Comparison of ENCODE assay signal across 22 cellular contexts in the genomic region with DNA sequence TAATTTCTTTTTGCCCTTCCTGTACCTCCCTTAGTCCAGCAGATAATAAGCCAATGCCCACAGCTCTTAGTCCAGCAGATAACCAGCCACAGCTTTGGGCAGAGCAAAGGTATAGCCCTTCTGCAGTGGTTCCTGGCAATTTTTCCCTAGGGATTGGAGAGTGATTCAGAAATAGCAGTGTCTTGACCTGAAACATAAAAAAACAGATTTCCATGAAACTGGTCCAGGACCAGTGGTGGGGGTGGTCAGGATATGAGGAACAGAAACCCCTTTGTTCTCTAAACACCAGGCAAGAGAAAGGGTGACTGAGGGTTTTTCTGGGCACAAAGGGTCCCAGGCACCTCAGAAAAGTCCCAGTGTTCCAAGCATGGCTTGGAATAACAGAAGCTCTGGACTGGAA.
"Had no signal": no experiment of that assay in that cellular context is flagged by ENCODE, and none has a peak within 500 bp of the region (broad histone marks: within the 10 kb centered on the region; RNA-seq: fewer than 3 reads in every experiment).

No MANE protein-coding gene starts in this region.

- DNase-seq: activated CD4-positive, alpha-beta T cell treated with anti-CD3 and anti-CD28 coated beads, Interleukin-2, amount 10 ng/mL, durations not matched to agents 7 days and 5 days; activated CD8-positive, alpha-beta T cell treated with anti-CD3 and anti-CD28 coated beads, Interleukin-2, amount 10 ng/mL, durations not matched to agents 7 days and 5 days; activated naive CD4-positive, alpha-beta T cell treated with Interleukin-2 at 50 U/mL for 16 hours; activated naive CD8-positive, alpha-beta T cell treated with anti-CD3 and anti-CD28 coated beads, Interleukin-2, amount 10 ng/mL, durations not matched to agents 7 days and 5 days; activated T-cell treated with anti-CD3 and anti-CD28 coated beads, Interleukin-2, amount 50 U/mL, for 24 hours; erythroblast; heart right ventricle; kidney glomerular epithelial cell; left ventricle myocardium inferior; mammary epithelial cell; midbrain; retina; stimulated activated naive CD8-positive, alpha-beta T cell treated with anti-CD3 and anti-CD28 coated beads, Interleukin-15, Interleukin-2, amounts not matched to agents 100 U/mL and 50 U/mL, for 24 hours; substantia nigra; T-helper 9 cell had no signal

- H3K4me1 Mint-ChIP-seq: activated CD4-positive, alpha-beta T cell treated with anti-CD3 and anti-CD28 coated beads, Interleukin-2, amount 10 ng/mL, durations not matched to agents 7 days and 5 days; activated naive CD8-positive, alpha-beta T cell treated with anti-CD3 and anti-CD28 coated beads, Interleukin-2, amount 10 ng/mL, durations not matched to agents 7 days and 5 days; central memory CD8-positive, alpha-beta T cell had no signal

- H3K36me3 ChIP-seq: heart right ventricle, left ventricle myocardium inferior, tibial nerve, vagina had no signal

- FAIRE-seq: endometrium had no signal

- H3K4me3 Mint-ChIP-seq: activated CD4-positive, alpha-beta T cell treated with anti-CD3 and anti-CD28 coated beads, Interleukin-2, amount 10 ng/mL, durations not matched to agents 7 days and 5 days; activated CD8-positive, alpha-beta T cell treated with anti-CD3 and anti-CD28 coated beads, Interleukin-2, amount 10 ng/mL, durations not matched to agents 7 days and 5 days; activated naive CD8-positive, alpha-beta T cell treated with anti-CD3 and anti-CD28 coated beads, Interleukin-2, amount 10 ng/mL, durations not matched to agents 7 days and 5 days; activated T-cell treated with anti-CD3 and anti-CD28 coated beads, Interleukin-2, amount 50 U/mL, for 24 hours; central memory CD8-positive, alpha-beta T cell; neural crest cell had no signal

- H3K9me3 ChIP-seq: tibial nerve, vagina had no signal

- H3K27me3 ChIP-seq: tibial nerve, vagina had no signal

- H3K27ac ChIP-seq: heart right ventricle, left ventricle myocardium inferior, vagina had no signal

- H3K4me1 ChIP-seq: left ventricle myocardium inferior, vagina had no signal

- H3K36me3 Mint-ChIP-seq: activated naive CD8-positive, alpha-beta T cell treated with anti-CD3 and anti-CD28 coated beads, Interleukin-2, amount 10 ng/mL, durations not matched to agents 7 days and 5 days had no signal

- H3K4me3 ChIP-seq: coronary artery, heart right ventricle, left ventricle myocardium inferior, tibial nerve, vagina had no signal

- H3K27ac Mint-ChIP-seq: activated CD4-positive, alpha-beta T cell treated with anti-CD3 and anti-CD28 coated beads, Interleukin-2, amount 10 ng/mL, durations not matched to agents 7 days and 5 days; activated CD8-positive, alpha-beta T cell treated with anti-CD3 and anti-CD28 coated beads, Interleukin-2, amount 10 ng/mL, durations not matched to agents 7 days and 5 days; activated naive CD8-positive, alpha-beta T cell treated with anti-CD3 and anti-CD28 coated beads, Interleukin-2, amount 10 ng/mL, durations not matched to agents 7 days and 5 days; activated T-cell treated with anti-CD3 and anti-CD28 coated beads, Interleukin-2, amount 50 U/mL, for 24 hours; activated T-helper 2 cell treated with anti-CD3 and anti-CD28 coated beads, Interferon-gamma antibody, Interleukin-2, Interleukin-4, amounts not matched to agents 10 μg/mL and 5 μg/mL and 100 μg/mL, durations not matched to agents 14 hours and 24 hours and 36 hours had no signal

- H3K27me3 Mint-ChIP-seq: activated CD4-positive, alpha-beta T cell treated with anti-CD3 and anti-CD28 coated beads, Interleukin-2, amount 10 ng/mL, durations not matched to agents 7 days and 5 days; central memory CD8-positive, alpha-beta T cell had no signal

- H3K9me3 Mint-ChIP-seq: activated CD4-positive, alpha-beta T cell treated with anti-CD3 and anti-CD28 coated beads, Interleukin-2, amount 10 ng/mL, durations not matched to agents 7 days and 5 days; activated naive CD8-positive, alpha-beta T cell treated with anti-CD3 and anti-CD28 coated beads, Interleukin-2, amount 10 ng/mL, durations not matched to agents 7 days and 5 days had no signal
